In the genomic region with DNA sequence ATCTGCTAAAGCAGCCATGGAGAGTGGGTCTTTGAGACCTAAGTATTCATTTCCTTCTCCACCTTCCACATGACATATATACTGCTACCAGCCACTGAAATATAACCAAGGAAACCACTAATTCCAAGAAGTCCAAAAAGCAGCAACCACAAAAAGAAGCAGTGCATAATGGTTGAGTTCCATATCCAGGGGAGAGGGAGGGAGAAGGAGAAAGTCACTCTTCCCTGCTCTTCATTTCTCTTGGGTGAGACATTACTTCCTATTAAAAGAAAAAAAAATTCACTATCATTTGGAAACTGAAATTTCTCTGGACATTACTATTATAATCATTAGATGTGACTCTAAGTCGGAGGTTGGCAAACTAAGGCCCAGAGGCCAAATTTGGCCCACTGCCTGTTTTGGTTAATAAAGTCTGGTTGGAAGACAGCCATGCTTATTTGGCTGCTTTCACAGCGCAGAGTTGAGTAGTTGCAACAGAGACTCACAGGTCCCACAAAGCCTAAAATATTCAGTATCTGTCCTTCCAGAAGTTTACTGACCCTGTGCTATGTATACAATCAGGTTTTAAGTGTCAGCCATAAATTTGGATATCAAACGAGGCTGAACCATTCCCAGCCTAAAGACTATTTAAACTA, we compare ENCODE assay signal across 14 cellular contexts.
DNase-seq lines count a peak whose midpoint lies in the region; ATAC-seq and TF ChIP-seq lines count a peak whose summit lies in the region.
"Had no signal": no experiment of that assay in that cellular context is flagged by ENCODE, and none has a peak within 500 bp of the region (broad histone marks: within the 10 kb centered on the region; RNA-seq: fewer than 3 reads in every experiment).

No MANE protein-coding gene starts in this region.

- no peak overlapping the region for H2AFZ ChIP-seq in GM23248
- H2AFZ ChIP-seq in MM.1S (ENCODE audit: low read length), result no peak overlapping the region

- intact Hi-C loops in heart left ventricle (cut with DNase I), result no loop called here

- TF ChIP-seq POLR2A in heart left ventricle (IDR thresholded peaks at IDR 0.05), result no peak

- H3F3A ChIP-seq in GM23248 (ENCODE audit: insufficient read depth) (peaks cover 21% of the 10 kb centered on the region), MM.1S (ENCODE audit: insufficient read depth, low read length) (no peaks in the 10 kb centered on the region)

- H3K27ac ChIP-seq in GM23248 (no peak overlapping the region), heart left ventricle (no peak overlapping the region), MM.1S (ENCODE audit: low read length) (no peak overlapping the region)
- H3K27ac ChIP-seq: epithelial cell of prostate had no signal

- in situ Hi-C loops in GM23248 (cut with MboI), result no loop called here

- H3K9ac ChIP-seq in GM23248 (no peak overlapping the region), MM.1S (ENCODE audit: low read length) (no peak overlapping the region)

- DNase-seq in GM23248 (peak; percentile 52), heart left ventricle (peak; percentile 26 to 51 (median 36)), stromal cell of bone marrow (ENCODE audit: low read depth) (peak; percentile 36), MM.1S (no peak), CD1c-positive myeloid dendritic cell (ENCODE audit: extremely low spot score) (no peak)
- DNase-seq: activated CD4-positive, alpha-beta T cell treated with anti-CD3 and anti-CD28 coated beads for 48 hours; CD4-positive, alpha-beta T cell; H9; NCI-H2029; SW 1271 had no signal

- ATAC-seq in SK-N-SH treated with all-trans-retinoic acid at 6 μM for 48 hours (peak; percentile 59), heart left ventricle (peak; percentile 47 to 76 (median 61)), HG03354 (IDR thresholded peaks at IDR 0.05; ENCODE audit: poor library complexity, severe bottlenecking, unreplicated experiment) (no peak), HG02588 (IDR thresholded peaks at IDR 0.05; ENCODE audit: unreplicated experiment) (no peak)

- TF ChIP-seq CTCF in heart left ventricle (IDR thresholded peaks at IDR 0.05) (no peak), MM.1S (IDR thresholded peaks at IDR 0.05; ENCODE audit: low read length) (no peak)

- H3K4me2 ChIP-seq in GM23248 (ENCODE audit: unreplicated experiment) (no peak overlapping the region), MM.1S (ENCODE audit: low read depth, low read length) (no peak overlapping the region)

- H4K20me1 ChIP-seq in GM23248 (ENCODE audit: insufficient read depth), result no peaks in the 10 kb centered on the region
- H4K20me1 ChIP-seq in MM.1S (ENCODE audit: insufficient read depth, low read length), result no peaks in the 10 kb centered on the region

- H3K4me3 ChIP-seq in GM23248, result no peak overlapping the region
- H3K4me3 ChIP-seq in heart left ventricle, result no peak overlapping the region
- no peak overlapping the region for H3K4me3 ChIP-seq in MM.1S (ENCODE audit: low read length)

- no peaks in the 10 kb centered on the region for H3K9me2 ChIP-seq in GM23248 (ENCODE audit: insufficient read depth)
- no peaks in the 10 kb centered on the region for H3K9me2 ChIP-seq in MM.1S (replicated peaks; ENCODE audit: insufficient read depth, low read length)

- no peaks in the 10 kb centered on the region for H3K9me3 ChIP-seq in GM23248 (ENCODE audit: low read depth)
- H3K9me3 ChIP-seq in heart left ventricle, result no peaks in the 10 kb centered on the region
- no peaks in the 10 kb centered on the region for H3K9me3 ChIP-seq in MM.1S (replicated peaks; ENCODE audit: insufficient read depth, low read length)

- H3K27me3 ChIP-seq in GM23248 (replicated peaks; ENCODE audit: insufficient read depth) (no peaks in the 10 kb centered on the region), heart left ventricle (no peaks in the 10 kb centered on the region), MM.1S (replicated peaks; ENCODE audit: insufficient read depth, low read length) (no peaks in the 10 kb centered on the region)

- WGBS in GM23248 (ENCODE audit: low coverage in 1 of 2, low lambda C conversion rate in 2 of 2, missing lambda C conversion rate in 2 of 2), 2 experiments, result 11 to 17% methylated on average over 3 of the region's 3 CpGs
- WGBS in heart left ventricle, 4 donors, result 10 to 30% (median 19%) methylated on average over 3 of the region's 3 CpGs

- peaks cover 23% of the 10 kb centered on the region for H3K4me1 ChIP-seq in GM23248 (ENCODE audit: insufficient read depth)
- peaks cover 0 to 11% (median 0%) of the 10 kb centered on the region in 12 donors for H3K4me1 ChIP-seq in heart left ventricle
- H3K4me1 ChIP-seq in MM.1S (ENCODE audit: low read length), result no peaks in the 10 kb centered on the region

- peaks cover 43% of the 10 kb centered on the region for H3K36me3 ChIP-seq in GM23248 (ENCODE audit: low read depth)
- H3K36me3 ChIP-seq in heart left ventricle, result peaks cover 0 to 98% (median 56%) of the 10 kb centered on the region in 9 donors
- H3K36me3 ChIP-seq in MM.1S (replicated peaks; ENCODE audit: insufficient read depth, low read length), result no peaks in the 10 kb centered on the region

- H3K79me2 ChIP-seq in GM23248 (ENCODE audit: insufficient read depth) (no peaks in the 10 kb centered on the region), MM.1S (ENCODE audit: low read length) (no peaks in the 10 kb centered on the region)

TF ChIP-seq in SK-N-SH treated with all-trans-retinoic acid at 6 μM for 48 hours, 23 proteins besides CTCF, POLR2A, EP300 and RAD21:
- TF ChIP-seq ISL1 (CRISPR knock-in tag; IDR thresholded peaks at IDR 0.05) (peak; percentile 29; the same call in 1 of the 2 replicates), ZC3H10 (CRISPR knock-in tag; IDR thresholded peaks at IDR 0.05) (no peak)

Comparison
In these comparisons a context has a peak if more than half of its experiments do, and no peak if none do; other contexts are left out.
1. DNase-seq: peak in GM23248 (single experiment), heart left ventricle (5 of 5) and stromal cell of bone marrow (single experiment); none in MM.1S (single experiment) and CD1c-positive myeloid dendritic cell (single experiment).
2. ATAC-seq: peak in SK-N-SH treated with all-trans-retinoic acid at 6 μM for 48 hours (single experiment) and heart left ventricle (4 of 4); none in HG03354 (single experiment) and HG02588 (single experiment).